18 cellular contexts compared by ENCODE assay signal in genomic region chr18:3461704-3462103, GRCh38.
"Had no signal": no experiment of that assay in that cellular context is flagged by ENCODE, and none has a peak within 500 bp of the region (broad histone marks: within the 10 kb centered on the region; RNA-seq: fewer than 3 reads in every experiment).

No MANE protein-coding gene starts in this region.

- DNase-seq: activated CD4-positive, alpha-beta T cell treated with anti-CD3 and anti-CD28 coated beads, Interleukin-2, amount 50 U/mL, for 1 hour; activated CD4-positive, CD25-positive, alpha-beta regulatory T cell; amniotic stem cell; cerebellar nuclear complex; dermis blood vessel endothelial cell; foreskin melanocyte; heart left ventricle; mammary epithelial cell; natural killer cell; ovary; SK-N-SH; transverse colon had no signal

- H3K27ac ChIP-seq: heart left ventricle, ovary, transverse colon had no signal

- ATAC-seq: heart left ventricle; left lobe of liver; natural killer cell; stimulated activated memory B cell treated with anti-CD40 and anti-IgM and Interleukin-4, amounts not matched to agents 10 μg/mL and 1 μg/mL and 100 μg/mL, for 72 hours had no signal

- H3K9me3 ChIP-seq: ovary, transverse colon had no signal

- H3K27me3 Mint-ChIP-seq: activated naive CD4-positive, alpha-beta T cell treated with anti-CD3 and anti-CD28 coated beads, Interleukin-2, amount 50 U/mL, for 24 hours; brain; stimulated activated memory B cell treated with anti-CD40 and anti-IgM and Interleukin-4, amounts not matched to agents 10 μg/mL and 1 μg/mL and 100 μg/mL, for 72 hours had no signal

- H3K4me3 ChIP-seq: heart left ventricle, ovary, transverse colon had no signal

- H3K36me3 ChIP-seq: ovary had no signal

- H3K27ac Mint-ChIP-seq: activated naive CD4-positive, alpha-beta T cell treated with anti-CD3 and anti-CD28 coated beads, Interleukin-2, amount 50 U/mL, for 24 hours; activated T-helper 2 cell treated with anti-CD3 and anti-CD28 coated beads, Interferon-gamma antibody, Interleukin-2, Interleukin-4, amounts not matched to agents 10 μg/mL and 5 μg/mL and 100 μg/mL, durations not matched to agents 14 hours and 24 hours and 36 hours; natural killer cell; stimulated activated memory B cell treated with anti-CD40 and anti-IgM and Interleukin-4, amounts not matched to agents 10 μg/mL and 1 μg/mL and 100 μg/mL, for 72 hours; T-helper 1 cell treated with Interleukin-12 subunit alpha and Interleukin-12 subunit beta and Interleukin-4 antibody, amounts not matched to agents 30 μg/mL and 1 μg/mL, for 36 hours had no signal

- H3K4me3 Mint-ChIP-seq: activated naive CD4-positive, alpha-beta T cell treated with anti-CD3 and anti-CD28 coated beads, Interleukin-2, amount 50 U/mL, for 24 hours; brain; natural killer cell; stimulated activated memory B cell treated with anti-CD40 and anti-IgM and Interleukin-4, amounts not matched to agents 10 μg/mL and 1 μg/mL and 100 μg/mL, for 72 hours; T-helper 1 cell treated with Interleukin-12 subunit alpha and Interleukin-12 subunit beta and Interleukin-4 antibody, amounts not matched to agents 30 μg/mL and 1 μg/mL, for 36 hours had no signal
